In the genomic region with DNA sequence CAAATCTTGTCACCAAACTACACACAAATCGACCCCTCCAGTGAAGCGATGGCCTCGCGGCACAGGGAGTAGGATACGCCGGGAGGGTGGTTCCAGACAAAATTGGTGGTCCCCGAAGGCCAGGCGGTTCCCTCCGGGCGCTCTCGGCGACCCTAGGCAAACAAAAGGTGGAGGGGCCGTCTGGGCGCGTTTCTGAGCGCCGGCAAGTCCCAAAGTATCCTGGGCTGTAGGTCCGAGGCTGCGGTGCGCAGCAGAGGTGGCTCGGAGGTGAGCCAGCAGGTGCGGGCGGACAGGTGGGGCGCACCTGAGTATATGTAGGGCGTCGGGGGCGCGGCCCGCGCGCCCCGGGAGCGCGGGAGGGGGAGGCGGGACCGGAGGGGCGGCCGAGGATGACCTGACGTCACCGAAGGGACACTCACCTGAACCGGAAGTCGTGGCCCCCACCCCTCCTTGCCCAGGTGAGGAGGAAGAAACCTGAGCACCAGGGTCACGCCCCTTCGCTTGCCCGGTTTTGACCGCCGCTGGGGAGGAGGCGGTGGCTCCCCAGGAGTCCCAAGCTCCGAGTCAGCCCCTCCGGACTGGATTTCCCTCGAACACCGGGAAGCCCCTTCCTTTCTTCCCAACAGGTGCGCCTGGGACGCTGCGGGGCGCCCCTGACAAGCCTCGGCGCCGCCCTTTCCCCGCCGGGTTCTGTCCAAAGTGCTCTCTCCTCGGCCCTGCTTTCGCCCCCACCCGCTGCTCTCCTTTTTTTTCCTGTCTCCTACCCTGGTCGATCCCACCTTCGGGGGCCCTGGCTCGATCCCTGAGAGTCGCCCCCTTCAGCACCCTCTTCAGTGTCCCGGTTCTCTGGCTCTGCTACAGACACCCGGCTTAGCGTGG, we compare ENCODE assay signal across 8 cellular contexts. TPM values are rescaled to one million over a fixed set of nuclear protein-coding genes. Genes with fewer than 3 reads are reported as not detected.
DNase-seq lines count a peak whose midpoint lies in the region; ATAC-seq and TF ChIP-seq lines count a peak whose summit lies in the region.

A gene with protein sequence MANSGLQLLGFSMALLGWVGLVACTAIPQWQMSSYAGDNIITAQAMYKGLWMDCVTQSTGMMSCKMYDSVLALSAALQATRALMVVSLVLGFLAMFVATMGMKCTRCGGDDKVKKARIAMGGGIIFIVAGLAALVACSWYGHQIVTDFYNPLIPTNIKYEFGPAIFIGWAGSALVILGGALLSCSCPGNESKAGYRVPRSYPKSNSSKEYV (minus strand): TSS at position 287 of the 879 bp plus-strand sequence. CDS start 435 bp downstream, outside the sequence.

- H3K4me1 Mint-ChIP-seq in CD8-positive, alpha-beta memory T cell = peaks cover 21 to 32% (median 23%) of the 10 kb centered on the region in 3 donors
- H3K4me1 Mint-ChIP-seq in central memory CD8-positive, alpha-beta T cell = peaks cover 18% of the 10 kb centered on the region

- CTCF ChIA-PET in CD8-positive, alpha-beta memory T cell (lab: Charles Lee) = interaction anchor here (1.0 to 1.4 kb wide), 3 partner anchors 21 to 82 kb away, joined by 3 read pairs; a partner anchor contains a TSS

- H3K9me3 ChIP-seq in CD8-positive, alpha-beta memory T cell (ENCODE audit: low read length) = no peaks in the 10 kb centered on the region
- H3K9me3 ChIP-seq in mucosa of descending colon = no peaks in the 10 kb centered on the region
- no peaks in the 10 kb centered on the region for H3K9me3 ChIP-seq in adrenal gland (replicated peaks in 1 of 3)

- peak within 1 kb of the TSS in 7 of 8 donors; percentile 64 to 91 (median 81) for H3K27ac Mint-ChIP-seq in CD8-positive, alpha-beta memory T cell
- peak within 1 kb of the TSS; percentile 86 for H3K27ac Mint-ChIP-seq in central memory CD8-positive, alpha-beta T cell (ENCODE audit: low read depth)

- WGBS in adrenal gland, 4 donors = 15 to 43% (median 34%) methylated on average over 38 to 71 of the region's 71 CpGs

- TF ChIP-seq POLR2A in adrenal gland (IDR thresholded peaks at IDR 0.05) = no peak

- H3K27me3 Mint-ChIP-seq in CD8-positive, alpha-beta memory T cell = peaks cover 6 to 8% of the 10 kb centered on the region in 2 donors
- H3K27me3 Mint-ChIP-seq in central memory CD8-positive, alpha-beta T cell = peaks cover 34% of the 10 kb centered on the region

- peak in 1 of 5 donors; percentile 34 for DNase-seq in CD8-positive, alpha-beta memory T cell
- DNase-seq in NCI-H1930 (lab: John Stamatoyannopoulos, UW) = peak; percentile 57 to 64
- no peak for DNase-seq in central memory CD8-positive, alpha-beta T cell (ENCODE audit: low spot score in 2 of 2)
- DNase-seq in mucosa of descending colon = peak; percentile 94 to 96 (median 96)
- DNase-seq in superior temporal gyrus (ENCODE audit: extremely low spot score) = no peak
- DNase-seq in adrenal gland = no peak
- no peak for DNase-seq in middle frontal gyrus (ENCODE audit: extremely low spot score, low spot score)
- DNase-seq in NCI-H1694 (lab: John Stamatoyannopoulos, UW) = no peak

- H3K36me3 Mint-ChIP-seq in CD8-positive, alpha-beta memory T cell = peaks cover 0 to 18% (median 0%) of the 10 kb centered on the region in 3 donors
- H3K36me3 Mint-ChIP-seq in central memory CD8-positive, alpha-beta T cell (ENCODE audit: insufficient read depth) = peaks cover 9% of the 10 kb centered on the region

- ATAC-seq in central memory CD8-positive, alpha-beta T cell (replicated peaks; ENCODE audit: extremely low read depth, poor library complexity, severe bottlenecking) = no peak
- ATAC-seq in mucosa of descending colon = peak; percentile 69

- POLR2A ChIA-PET in CD8-positive, alpha-beta memory T cell (lab: Charles Lee) = interaction anchor here (0.6 to 1.1 kb wide), 3 partner anchors 20 to 26 kb away, joined by 3 to 6 read pairs (median 3); no protein-coding TSS in a partner anchor

- H3K4me3 Mint-ChIP-seq in CD8-positive, alpha-beta memory T cell = peak within 1 kb of the TSS; percentile 81 to 89 (median 85)
- peak within 1 kb of the TSS; percentile 77 for H3K4me3 Mint-ChIP-seq in central memory CD8-positive, alpha-beta T cell

- intact Hi-C loops in mucosa of descending colon (cut with DNase I, micrococcal nuclease) (no loop called here), adrenal gland (cut with DNase I) (loop anchor here in 1 of 2 donors (5.0 kb wide), 1 partner anchor 40 kb away; no protein-coding TSS in a partner anchor)

- H3K36me3 ChIP-seq in CD8-positive, alpha-beta memory T cell (ENCODE audit: insufficient read depth, low read length) = no peaks in the 10 kb centered on the region
- no peaks in the 10 kb centered on the region for H3K36me3 ChIP-seq in mucosa of descending colon (ENCODE audit: low read depth)
- peaks cover 0 to 15% of the 10 kb centered on the region in 2 donors for H3K36me3 ChIP-seq in adrenal gland (replicated peaks in 1 of 2)

- TF ChIP-seq CTCF in mucosa of descending colon (IDR thresholded peaks at IDR 0.05) = peak; percentile 23
- no peak for TF ChIP-seq CTCF in adrenal gland (IDR thresholded peaks at IDR 0.05)

- peak within 1 kb of the TSS; percentile 28 for H3K27ac ChIP-seq in CD8-positive, alpha-beta memory T cell (ENCODE audit: low read depth, low read length)
- peak within 1 kb of the TSS in 2 of 5 donors; percentile 19 to 81 for H3K27ac ChIP-seq in adrenal gland

- peaks cover 19% of the 10 kb centered on the region for H3K4me1 ChIP-seq in CD8-positive, alpha-beta memory T cell (ENCODE audit: insufficient read depth, low read length)
- peaks cover 31% of the 10 kb centered on the region for H3K4me1 ChIP-seq in mucosa of descending colon (ENCODE audit: low read depth)
- peaks cover 12 to 21% of the 10 kb centered on the region in 2 donors for H3K4me1 ChIP-seq in adrenal gland (replicated peaks in 1 of 2)

- H3K9me3 Mint-ChIP-seq in CD8-positive, alpha-beta memory T cell = no peaks in the 10 kb centered on the region
- no peaks in the 10 kb centered on the region for H3K9me3 Mint-ChIP-seq in central memory CD8-positive, alpha-beta T cell

- peak within 1 kb of the TSS; percentile 26 for H3K4me3 ChIP-seq in CD8-positive, alpha-beta memory T cell (ENCODE audit: low read length)
- peak within 1 kb of the TSS; percentile 67 for H3K4me3 ChIP-seq in mucosa of descending colon
- peak within 1 kb of the TSS in 2 of 4 donors; percentile 14 to 61 for H3K4me3 ChIP-seq in adrenal gland

- H3K27me3 ChIP-seq in CD8-positive, alpha-beta memory T cell (ENCODE audit: insufficient read depth, low read length, poor library complexity, severe bottlenecking) = no peaks in the 10 kb centered on the region
- H3K27me3 ChIP-seq in adrenal gland = no peaks in the 10 kb centered on the region

RNA-seq across cellular contexts. Expression of the gene that starts here (rescaled TPM):
- total RNA-seq in CD8-positive, alpha-beta memory T cell = 1 to 10 TPM in 1 of 2 experiments, under 1 TPM in 1; 0.63 to 1.1 TPM
- 2.1 TPM for polyA plus RNA-seq in CD8-positive, alpha-beta memory T cell
- 1,000 to 10,000 TPM in 1 of 3 donors, 100 to 1,000 TPM in 2; 586 to 1,244 (median 934) TPM for total RNA-seq in mucosa of descending colon
- total RNA-seq in adrenal gland = 10 to 100 TPM in 4 of 8 donors, 1 to 10 TPM in 4; 2.0 to 35.6 (median 9.0) TPM
- polyA plus RNA-seq in adrenal gland = 1 to 10 TPM; 1.6 to 9.7 (median 5.3) TPM

Comparison
In these comparisons a context has a peak if more than half of its experiments do, and no peak if none do; other contexts are left out.
1. RNA of the gene that starts here (total RNA-seq): 586 to 1,244 TPM in mucosa of descending colon; 2.0 to 35.6 TPM in adrenal gland and 0.63 to 1.1 TPM in CD8-positive, alpha-beta memory T cell; every median in the first group is over 10 times any median in the second.
2. DNase-seq: peak in NCI-H1930 (2 of 2) and mucosa of descending colon (3 of 3); none in central memory CD8-positive, alpha-beta T cell (0 of 2), superior temporal gyrus (single experiment), adrenal gland (0 of 7), middle frontal gyrus (single experiment) and NCI-H1694 (single experiment).